In genomic region chr18:1585881-1586488, GRCh38 we compare ENCODE assay signal across 8 cellular contexts.
DNase-seq lines count a peak whose midpoint lies in the region; ATAC-seq, FAIRE-seq and TF ChIP-seq lines count a peak whose summit lies in the region.

No MANE protein-coding gene starts in this region.

- FAIRE-seq in frontal cortex (lab: Jason Lieb, UNC) = peak; percentile 55
- FAIRE-seq in small intestine (lab: Jason Lieb, UNC) = peak; percentile 44

- H3K27ac ChIP-seq in small intestine (ENCODE audit: low read depth in 1 of 2, low read length in 1 of 2) = no peak overlapping the region

- H3K9me3 ChIP-seq in small intestine (ENCODE audit: control insufficient read depth, low read depth) = no peaks in the 10 kb centered on the region

- 2 to 5% (median 4%) methylated on average over 7 of the region's 7 CpGs for WGBS in small intestine, 3 donors

- no peak overlapping the region for H3K4me3 ChIP-seq in LNCaP clone FGC (ENCODE audit: low read depth, low read length)
- H3K4me3 ChIP-seq in small intestine (ENCODE audit: low read depth in 1 of 2, low read length in 2 of 2) = no peak overlapping the region

- H3K27me3 ChIP-seq in small intestine (ENCODE audit: control insufficient read depth in 2 of 2, insufficient read depth in 2 of 2, low read length in 2 of 2) = no peaks in the 10 kb centered on the region

- peak; percentile 3 for DNase-seq in COLO829 (ENCODE audit: low spot score)
- DNase-seq in LNCaP clone FGC (ENCODE audit: low read depth) = no peak
- peak; percentile 30 for DNase-seq in SKM-1 (lab: John Stamatoyannopoulos, UW; ENCODE audit: unreplicated experiment)
- DNase-seq in frontal cortex (ENCODE audit: low spot score in 2 of 2) = peak in 1 of 2 donors; percentile 8
- DNase-seq in small intestine = peak; percentile 19
- no peak for DNase-seq in activated T-cell treated with anti-CD3 and anti-CD28 coated beads, Interleukin-2, amount 50 U/mL, for 1 hour

- no peaks in the 10 kb centered on the region for H3K36me3 ChIP-seq in small intestine (ENCODE audit: control insufficient read depth in 2 of 2, insufficient read depth in 2 of 2, low read length in 2 of 2)

- TF ChIP-seq CTCF in LNCaP clone FGC (IDR thresholded peaks at IDR 0.05; ENCODE audit: control insufficient read depth, extremely low read depth, insufficient read depth) = peak; percentile 54

- ATAC-seq in GM19438 (IDR thresholded peaks at IDR 0.05; ENCODE audit: low read depth, unreplicated experiment) (peak; percentile 81), GM21360 (IDR thresholded peaks at IDR 0.05; ENCODE audit: unreplicated experiment) (no peak)

- H3K4me1 ChIP-seq in small intestine (ENCODE audit: control insufficient read depth in 2 of 2, insufficient read depth in 1 of 2, low read depth in 1 of 2, low read length in 1 of 2) = no peaks in the 10 kb centered on the region

Comparison
In these comparisons a context has a peak if more than half of its experiments do, and no peak if none do; other contexts are left out.
1. DNase-seq: peak in COLO829 (single experiment), SKM-1 (single experiment) and small intestine (single experiment); none in LNCaP clone FGC (single experiment) and activated T-cell treated with anti-CD3 and anti-CD28 coated beads, Interleukin-2, amount 50 U/mL, for 1 hour (single experiment).